8 cellular contexts compared by ENCODE assay signal in genomic region chr20:44646023-44646640, GRCh38. TPM values are rescaled to one million over a fixed set of nuclear protein-coding genes. Genes with fewer than 3 reads are reported as not detected.
DNase-seq lines count a peak whose midpoint lies in the region; ATAC-seq and TF ChIP-seq lines count a peak whose summit lies in the region.

No MANE protein-coding gene starts in this region.

- H3K4me1 Mint-ChIP-seq in central memory CD8-positive, alpha-beta T cell: peaks cover 81% of the 10 kb centered on the region

- H3K27ac Mint-ChIP-seq in central memory CD8-positive, alpha-beta T cell (ENCODE audit: low read depth): peak overlapping the region; percentile 95

- 30 to 40% (median 34%) methylated on average over 4 of the region's 4 CpGs for WGBS in stomach, 5 donors

- intact Hi-C loops in stomach (cut with DNase I; ENCODE audit: low total_unique reads): no loop called here
- intact Hi-C loops in breast epithelium (cut with DNase I; ENCODE audit: low total_unique reads): no loop called here

- no peaks in the 10 kb centered on the region for H3K27me3 Mint-ChIP-seq in central memory CD8-positive, alpha-beta T cell

- H3K27me3 ChIP-seq in stomach (no peaks in the 10 kb centered on the region), breast epithelium (no peaks in the 10 kb centered on the region)

- no peak for TF ChIP-seq CTCF in stomach (IDR thresholded peaks at IDR 0.05)
- TF ChIP-seq CTCF in breast epithelium (IDR thresholded peaks at IDR 0.05): no peak

- peak overlapping the region; percentile 71 to 92 (median 80) for H3K27ac ChIP-seq in stomach
- peak overlapping the region in 1 of 2 donors; percentile 53 for H3K27ac ChIP-seq in breast epithelium

- DNase-seq in ELR (ENCODE audit: low read depth) (peak; percentile 12), NOMO-1 treated with DMSO at 0.1 percent for 48 hours (lab: John Stamatoyannopoulos, UW; ENCODE audit: unreplicated experiment) (peak; percentile 92), stomach (no peak), occipital lobe (lab: John Stamatoyannopoulos, UW) (no peak), breast epithelium (ENCODE audit: low spot score in 2 of 2) (no peak)
- no peak for DNase-seq in central memory CD8-positive, alpha-beta T cell (ENCODE audit: low spot score in 2 of 2)

- H3K36me3 ChIP-seq in stomach (no peaks in the 10 kb centered on the region), breast epithelium (no peaks in the 10 kb centered on the region)

- H3K4me3 ChIP-seq in stomach: no peak overlapping the region
- H3K4me3 ChIP-seq in breast epithelium: no peak overlapping the region

- H3K36me3 Mint-ChIP-seq in central memory CD8-positive, alpha-beta T cell (ENCODE audit: insufficient read depth): peaks cover 30% of the 10 kb centered on the region

- H3K4me1 ChIP-seq in stomach (peaks cover 82 to 96% (median 93%) of the 10 kb centered on the region in 4 donors), breast epithelium (peaks cover 3 to 4% of the 10 kb centered on the region in 2 donors)

- peak; percentile 21 for ATAC-seq in GM21515 (IDR thresholded peaks at IDR 0.05; ENCODE audit: unreplicated experiment)
- no peak for ATAC-seq in central memory CD8-positive, alpha-beta T cell (replicated peaks; ENCODE audit: extremely low read depth, poor library complexity, severe bottlenecking)
- no peak for ATAC-seq in HG02884 (IDR thresholded peaks at IDR 0.05; ENCODE audit: unreplicated experiment)

- no peaks in the 10 kb centered on the region for H3K9me3 Mint-ChIP-seq in central memory CD8-positive, alpha-beta T cell

- no peak for TF ChIP-seq EP300 in stomach (IDR thresholded peaks at IDR 0.05)

- peak overlapping the region; percentile 69 for H3K4me3 Mint-ChIP-seq in central memory CD8-positive, alpha-beta T cell

- TF ChIP-seq POLR2A in stomach (IDR thresholded peaks at IDR 0.05): no peak
- TF ChIP-seq POLR2A in breast epithelium (IDR thresholded peaks at IDR 0.05): no peak

- H3K9me3 ChIP-seq in stomach (no peaks in the 10 kb centered on the region), breast epithelium (no peaks in the 10 kb centered on the region)

RNA-seq across cellular contexts. Expression of gene ADA, which starts 5.4 kb away (rescaled TPM):
- total RNA-seq in stomach (100 to 1,000 TPM in 1 of 5 donors, 10 to 100 TPM in 3, 1 to 10 TPM in 1; 2.3 to 165 (median 22.3) TPM), occipital lobe (1.7 TPM), breast epithelium (10 to 100 TPM in 2 of 3 donors, 1 to 10 TPM in 1; 5.7 to 46.2 (median 11.5) TPM)
- 10 to 100 TPM; 27.9 to 81.0 (median 53.1) TPM for polyA plus RNA-seq in stomach

Comparison
In these comparisons a context has a peak if more than half of its experiments do, and no peak if none do; other contexts are left out.
1. DNase-seq: peak in ELR (single experiment) and NOMO-1 treated with DMSO at 0.1 percent for 48 hours (single experiment); none in central memory CD8-positive, alpha-beta T cell (0 of 2), stomach (single experiment), occipital lobe (single experiment) and breast epithelium (0 of 2).